Comparison of ENCODE assay signal across 1 cellular context in genomic region chr16:10040136-10041080, GRCh38.
TF ChIP-seq lines count a peak whose summit lies in the region.

No MANE protein-coding gene starts in this region.

TF ChIP-seq in H1, 55 proteins besides CTCF, POLR2A, EP300 and RAD21 (continued from another document):
- no peak for TF ChIP-seq E2F6 (IDR thresholded peaks at IDR 0.05)
- no peak for TF ChIP-seq ASH2L (IDR thresholded peaks at IDR 0.05; ENCODE audit: low read length)
- TF ChIP-seq GABPA (IDR thresholded peaks at IDR 0.05; ENCODE audit: borderline replicate concordance, insufficient read depth, low read length), result no peak
- TF ChIP-seq KDM1A (IDR thresholded peaks at IDR 0.05; ENCODE audit: borderline replicate concordance, low read length), result peak; percentile 33; the same call in 1 of the 2 replicates
- no peak for TF ChIP-seq RFX5 (IDR thresholded peaks at IDR 0.05; ENCODE audit: borderline replicate concordance, low read depth, low read length)
- TF ChIP-seq SAP30 (IDR thresholded peaks at IDR 0.05; ENCODE audit: insufficient read depth, insufficient replicate concordance, low read length), result no peak
